8 cellular contexts compared by ENCODE assay signal in the genomic region with DNA sequence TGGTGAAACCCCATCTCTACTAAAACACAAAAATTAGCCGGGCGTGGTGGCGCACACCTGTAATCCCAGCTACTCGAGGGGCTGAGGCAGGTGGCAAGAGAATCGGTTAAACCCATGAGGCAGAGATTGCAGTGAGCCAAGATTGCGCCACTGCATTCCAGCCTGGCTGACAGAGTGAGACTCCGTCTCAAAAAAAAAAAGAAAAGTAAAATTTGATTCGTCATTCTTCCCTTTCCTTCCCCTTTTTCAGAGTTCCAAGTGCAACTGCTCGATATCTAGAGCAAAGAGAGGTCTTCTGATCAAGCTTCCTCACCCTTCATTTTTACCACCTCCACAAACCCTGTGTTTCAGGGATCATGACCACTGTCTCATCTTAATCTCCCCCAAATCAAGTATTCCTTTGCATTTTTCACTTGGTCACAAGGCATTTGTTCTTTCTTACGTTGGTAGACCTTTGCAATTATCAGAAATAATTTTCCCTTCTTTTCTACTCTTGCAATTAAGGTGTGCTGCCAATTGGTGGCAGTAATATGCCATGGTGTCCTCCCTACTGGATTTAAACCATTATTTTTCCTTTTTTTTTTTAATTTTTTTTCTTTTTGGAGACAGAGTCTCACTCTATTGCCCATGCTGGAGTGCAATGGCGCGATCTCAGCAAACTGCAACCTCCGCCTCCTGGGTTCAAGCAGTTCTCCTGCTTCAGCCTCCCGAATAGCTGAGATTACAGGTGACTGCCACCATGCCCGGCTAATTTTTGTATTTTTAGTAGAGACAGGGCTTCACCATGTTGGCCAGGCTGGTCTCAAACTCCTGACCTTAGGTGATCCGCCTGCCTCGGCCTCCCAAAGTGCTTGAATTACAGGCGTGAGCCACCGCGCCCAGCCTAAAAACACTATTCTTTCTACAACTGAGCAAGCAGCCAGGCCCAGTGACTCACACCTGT. TPM values are rescaled to one million over a fixed set of nuclear protein-coding genes. Genes with fewer than 3 reads are reported as not detected.
DNase-seq lines count a peak whose midpoint lies in the region; TF ChIP-seq lines count a peak whose summit lies in the region.
"Not testable (repeated sequence)": the region's sequence is repeated elsewhere in the genome, so short reads cannot be mapped to it uniquely, and the experiment has no call there.

No MANE protein-coding gene starts in this region.

- TF ChIP-seq CTCF in GM20000 (IDR thresholded peaks at IDR 0.05; ENCODE audit: extremely low read depth, missing control alignments) (peak; percentile 53), MCF 10A (IDR thresholded peaks at IDR 0.05; ENCODE audit: unreplicated experiment) (peak; percentile 55), glutamatergic neuron (IDR thresholded peaks at IDR 0.05; ENCODE audit: partially characterized antibody, unreplicated experiment) (peak; percentile 53)

- CTCF ChIA-PET in MCF 10A (lab: Yijun Ruan, JAX) = interaction anchor here (0.6 to 3.0 kb wide), 16 partner anchors 10 to 1213 kb away, joined by 3 to 23 read pairs (median 4); no protein-coding TSS in a partner anchor

- not testable (repeated sequence) for H3K36me3 Mint-ChIP-seq in MCF 10A (ENCODE audit: insufficient read depth, unreplicated experiment); stimulated activated naive CD8-positive, alpha-beta T cell treated with anti-CD3 and anti-CD28 coated beads, Interleukin-15, Interleukin-2, amounts not matched to agents 100 ng/mL and 50 ng/mL, for 24 hours (ENCODE audit: low read depth)
- H3K36me3 Mint-ChIP-seq in glutamatergic neuron (ENCODE audit: unreplicated experiment) = peaks cover 14% of the 10 kb centered on the region

- H3K4me3 ChIP-seq in SK-N-MC = not testable (repeated sequence)

- peak overlapping the region; percentile 30 for H3K9ac ChIP-seq in SK-N-MC (ENCODE audit: insufficient read length)

- H3K4me1 Mint-ChIP-seq in MCF 10A (ENCODE audit: insufficient read depth, unreplicated experiment) = peaks cover 19% of the 10 kb centered on the region
- not testable (repeated sequence) for H3K4me1 Mint-ChIP-seq in glutamatergic neuron (ENCODE audit: low read depth, unreplicated experiment)
- H3K4me1 Mint-ChIP-seq in stimulated activated naive CD8-positive, alpha-beta T cell treated with anti-CD3 and anti-CD28 coated beads, Interleukin-15, Interleukin-2, amounts not matched to agents 100 ng/mL and 50 ng/mL, for 24 hours (ENCODE audit: low read depth) = peaks cover 16% of the 10 kb centered on the region

- peak overlapping the region; percentile 63 for H3K27ac Mint-ChIP-seq in MCF 10A (ENCODE audit: low read depth, unreplicated experiment)
- not testable (repeated sequence) for H3K27ac Mint-ChIP-seq in glutamatergic neuron (ENCODE audit: unreplicated experiment)
- peak overlapping the region; percentile 72 for H3K27ac Mint-ChIP-seq in stimulated activated naive CD8-positive, alpha-beta T cell treated with anti-CD3 and anti-CD28 coated beads, Interleukin-15, Interleukin-2, amounts not matched to agents 100 ng/mL and 50 ng/mL, for 24 hours

- POLR2A ChIA-PET in MCF 10A (lab: Yijun Ruan, JAX) = interaction anchor here (1.0 to 1.2 kb wide), 2 partner anchors 175 to 193 kb away, joined by 4 read pairs; no protein-coding TSS in a partner anchor

- H3K4me3 Mint-ChIP-seq in MCF 10A (ENCODE audit: unreplicated experiment) = peak overlapping the region; percentile 59
- H3K4me3 Mint-ChIP-seq in glutamatergic neuron (ENCODE audit: unreplicated experiment); stimulated activated naive CD8-positive, alpha-beta T cell treated with anti-CD3 and anti-CD28 coated beads, Interleukin-15, Interleukin-2, amounts not matched to agents 100 ng/mL and 50 ng/mL, for 24 hours: not testable (repeated sequence)

- not testable (repeated sequence) for H3K27me3 Mint-ChIP-seq in MCF 10A (ENCODE audit: insufficient read depth, unreplicated experiment); glutamatergic neuron (ENCODE audit: unreplicated experiment); stimulated activated naive CD8-positive, alpha-beta T cell treated with anti-CD3 and anti-CD28 coated beads, Interleukin-15, Interleukin-2, amounts not matched to agents 100 ng/mL and 50 ng/mL, for 24 hours

- DNase-seq in CD1c-positive myeloid dendritic cell (ENCODE audit: extremely low spot score) (peak; percentile 75), MV-4-11 (lab: John Stamatoyannopoulos, UW) (peak; percentile 87), MCF 10A (ENCODE audit: unreplicated experiment) (peak; percentile 46), medulla oblongata (ENCODE audit: extremely low spot score) (peak; percentile 54)
- not testable (repeated sequence) for DNase-seq in GM20000 (ENCODE audit: low spot score); SK-N-MC (ENCODE audit: low read depth, low spot score); glutamatergic neuron

- H3K9me3 ChIP-seq in SK-N-MC (ENCODE audit: low read depth, low read length) = not testable (repeated sequence)

- H3K27ac ChIP-seq in SK-N-MC = not testable (repeated sequence)

- not testable (repeated sequence) for H3K36me3 ChIP-seq in SK-N-MC (ENCODE audit: insufficient read depth, low read length)

- BruUV-seq in MCF 10A (replicated peaks; lab: Mats Ljungman, UMichigan) = not testable (repeated sequence)

- H3K9me3 Mint-ChIP-seq in MCF 10A (ENCODE audit: unreplicated experiment) = peaks cover 16% of the 10 kb centered on the region
- not testable (repeated sequence) for H3K9me3 Mint-ChIP-seq in glutamatergic neuron (ENCODE audit: unreplicated experiment); stimulated activated naive CD8-positive, alpha-beta T cell treated with anti-CD3 and anti-CD28 coated beads, Interleukin-15, Interleukin-2, amounts not matched to agents 100 ng/mL and 50 ng/mL, for 24 hours

- intact Hi-C loops in MCF 10A (cut with micrococcal nuclease) = loop anchor here (1.0 to 10.0 kb wide), 2 partner anchors 255 to 936 kb away; no protein-coding TSS in a partner anchor

RNA-seq across cellular contexts. Expression of a gene that starts 6.3 kb away (rescaled TPM):
- total RNA-seq in MCF 10A (2022) (29.2 and 34.3 TPM in 2 replicates), glutamatergic neuron (ENCODE audit: unreplicated experiment) (22.8 TPM)
